12 cellular contexts compared by ENCODE assay signal in genomic region chr9:134373269-134373668, GRCh38. TPM values are rescaled to one million over a fixed set of nuclear protein-coding genes. Genes with fewer than 3 reads are reported as not detected.
A peak's percentile ranks its signal among the peaks of the same experiment; 100 is the strongest.
DNase-seq lines count a peak whose midpoint lies in the region; ATAC-seq and TF ChIP-seq lines count a peak whose summit lies in the region.
"Had no signal": no experiment of that assay in that cellular context is flagged by ENCODE, and none has a peak within 500 bp of the region (broad histone marks: within the 10 kb centered on the region; RNA-seq: fewer than 3 reads in every experiment).

No MANE protein-coding gene starts in this region.

- no TSS peak for BruUV-seq in OCI-LY7 (replicated peaks; lab: Mats Ljungman, UMichigan)

- H3K36me3 ChIP-seq in OCI-LY7 (ENCODE audit: insufficient read depth, low read length) (no peaks in the 10 kb centered on the region), esophagus muscularis mucosa (no peaks in the 10 kb centered on the region), psoas muscle (ENCODE audit: insufficient read depth in 1 of 2, low read depth in 1 of 2) (no peaks in the 10 kb centered on the region)
- H3K36me3 ChIP-seq: BE2C had no signal

- H3K27ac Mint-ChIP-seq in CD4-positive, alpha-beta T cell, result no peak overlapping the region
- no peak overlapping the region for H3K27ac Mint-ChIP-seq in activated CD4-positive, alpha-beta memory T cell treated with anti-CD3 and anti-CD28 coated beads, Interleukin-2, amount 10 ng/mL, durations not matched to agents 7 days and 5 days

- no peak for TF ChIP-seq CTCF in CD4-positive, alpha-beta T cell (IDR thresholded peaks at IDR 0.05)
- TF ChIP-seq CTCF in OCI-LY7 (conservative IDR thresholded peaks at IDR 0.05; ENCODE audit: low read length), result 0 out of 2 replicates have a peak, but pooled peaks have one; percentile 31
- TF ChIP-seq CTCF in esophagus muscularis mucosa (IDR thresholded peaks at IDR 0.05), result no peak
- peak; percentile 28 for TF ChIP-seq CTCF in psoas muscle (IDR thresholded peaks at IDR 0.05)

- H3K4me3 Mint-ChIP-seq in CD4-positive, alpha-beta T cell, result no peak overlapping the region
- H3K4me3 Mint-ChIP-seq in activated CD4-positive, alpha-beta memory T cell treated with anti-CD3 and anti-CD28 coated beads, Interleukin-2, amount 10 ng/mL, durations not matched to agents 7 days and 5 days, result no peak overlapping the region

- H3K9me3 ChIP-seq in CD4-positive, alpha-beta T cell (ENCODE audit: control insufficient read depth, low read length), result no peaks in the 10 kb centered on the region
- H3K9me3 ChIP-seq in OCI-LY7 (ENCODE audit: low read length), result no peaks in the 10 kb centered on the region
- H3K9me3 ChIP-seq in esophagus muscularis mucosa, result no peaks in the 10 kb centered on the region
- H3K9me3 ChIP-seq in psoas muscle, result no peaks in the 10 kb centered on the region
- H3K9me3 ChIP-seq: BE2C had no signal

- H3K79me2 ChIP-seq in OCI-LY7 (ENCODE audit: insufficient read depth, low read depth, low read length), result no peaks in the 10 kb centered on the region

- H3K4me2 ChIP-seq in OCI-LY7 (ENCODE audit: low read length), result no peak overlapping the region
- H3K4me2 ChIP-seq: PC-9 had no signal

- no peak for TF ChIP-seq POLR2A in esophagus muscularis mucosa (IDR thresholded peaks at IDR 0.05; ENCODE audit: low read depth)

- no peaks in the 10 kb centered on the region for H3K9me2 ChIP-seq in OCI-LY7 (ENCODE audit: insufficient read depth, low read length)

- POLR2A ChIA-PET in CD4-positive, alpha-beta T cell (lab: Charles Lee), result no interaction called here
- POLR2A ChIA-PET in OCI-LY7 (lab: Charles Lee), result no interaction called here
- POLR2A ChIA-PET in activated CD4-positive, alpha-beta memory T cell treated with anti-CD3 and anti-CD28 coated beads, Interleukin-2, amount 10 ng/mL, durations not matched to agents 7 days and 5 days (lab: Charles Lee), result no interaction called here

- peaks cover 11% of the 10 kb centered on the region for H3K4me1 Mint-ChIP-seq in CD4-positive, alpha-beta T cell (ENCODE audit: low read depth)
- H3K4me1 Mint-ChIP-seq in activated CD4-positive, alpha-beta memory T cell treated with anti-CD3 and anti-CD28 coated beads, Interleukin-2, amount 10 ng/mL, durations not matched to agents 7 days and 5 days, result no peaks in the 10 kb centered on the region

- H4K20me1 ChIP-seq in OCI-LY7 (ENCODE audit: insufficient read depth, low read length), result no peaks in the 10 kb centered on the region

- CTCF ChIA-PET in CD4-positive, alpha-beta T cell (lab: Charles Lee), result no interaction called here
- CTCF ChIA-PET in OCI-LY7 (lab: Charles Lee; ENCODE audit: unreplicated experiment), result interaction anchor here (0.5 kb wide), 1 partner anchor 60 kb away, joined by 3 read pairs; no protein-coding TSS in a partner anchor
- CTCF ChIA-PET in activated CD4-positive, alpha-beta memory T cell treated with anti-CD3 and anti-CD28 coated beads, Interleukin-2, amount 10 ng/mL, durations not matched to agents 7 days and 5 days (lab: Charles Lee), result no interaction called here

- intact Hi-C loops in CD4-positive, alpha-beta T cell (cut with DNase I, micrococcal nuclease), result no loop called here
- intact Hi-C loops in OCI-LY7 (cut with micrococcal nuclease; ENCODE audit: unreplicated experiment), result no loop called here
- intact Hi-C loops in esophagus muscularis mucosa (cut with DNase I), result loop anchor here (5.0 kb wide), 1 partner anchor 64 kb away; no protein-coding TSS in a partner anchor
- intact Hi-C loops in psoas muscle (cut with DNase I), result loop anchor here in 1 of 2 donors (2.0 kb wide), 1 partner anchor 34 kb away; no protein-coding TSS in a partner anchor

- H3K27me3 Mint-ChIP-seq in CD4-positive, alpha-beta T cell, result no peaks in the 10 kb centered on the region
- peaks cover 4% of the 10 kb centered on the region for H3K27me3 Mint-ChIP-seq in activated CD4-positive, alpha-beta memory T cell treated with anti-CD3 and anti-CD28 coated beads, Interleukin-2, amount 10 ng/mL, durations not matched to agents 7 days and 5 days

- no peaks in the 10 kb centered on the region for H3K36me3 Mint-ChIP-seq in CD4-positive, alpha-beta T cell (ENCODE audit: low read depth)
- H3K36me3 Mint-ChIP-seq in activated CD4-positive, alpha-beta memory T cell treated with anti-CD3 and anti-CD28 coated beads, Interleukin-2, amount 10 ng/mL, durations not matched to agents 7 days and 5 days (ENCODE audit: low read depth), result no peaks in the 10 kb centered on the region

- H3K27me3 ChIP-seq in CD4-positive, alpha-beta T cell (ENCODE audit: control insufficient read depth, insufficient read depth, low read length), result no peaks in the 10 kb centered on the region
- no peaks in the 10 kb centered on the region for H3K27me3 ChIP-seq in esophagus muscularis mucosa
- H3K27me3 ChIP-seq in psoas muscle (ENCODE audit: insufficient read depth in 3 of 3, low read length in 2 of 3), result no peaks in the 10 kb centered on the region
- H3K27me3 ChIP-seq: BE2C had no signal

- TF ChIP-seq EP300 in esophagus muscularis mucosa (IDR thresholded peaks at IDR 0.05), result no peak

- H3K4me3 ChIP-seq in OCI-LY7 (ENCODE audit: low read depth, low read length, poor library complexity, severe bottlenecking), result no peak overlapping the region
- peak overlapping the region in 1 of 4 donors; percentile 5 for H3K4me3 ChIP-seq in esophagus muscularis mucosa
- peak overlapping the region; percentile 55 for H3K4me3 ChIP-seq in psoas muscle
- H3K4me3 ChIP-seq: PC-9 had no signal

- DNase-seq in CD4-positive, alpha-beta T cell, result no peak
- DNase-seq in OCI-LY7 (ENCODE audit: low spot score), result no peak
- DNase-seq in esophagus muscularis mucosa (ENCODE audit: extremely low spot score), result no peak
- no peak for DNase-seq in psoas muscle
- DNase-seq in activated CD4-positive, alpha-beta memory T cell treated with anti-CD3 and anti-CD28 coated beads, Interleukin-2, amount 10 ng/mL, durations not matched to agents 7 days and 5 days, result no peak
- DNase-seq in NCI-H82 (lab: John Stamatoyannopoulos, UW), result no peak
- DNase-seq in NCI-H510A treated with DMSO at 0.1 percent for 48 hours (lab: John Stamatoyannopoulos, UW), result no peak
- DNase-seq: BE2C, IMR-90, NCI-H2081 treated with DMSO at 0.1 percent for 48 hours had no signal

- ATAC-seq in CD4-positive, alpha-beta T cell (ENCODE audit: poor library complexity), result peak; percentile 35
- ATAC-seq in psoas muscle, result peak in 2 of 4 donors; percentile 4 to 9
- no peak for ATAC-seq in HG03442 (IDR thresholded peaks at IDR 0.05; ENCODE audit: unreplicated experiment)

- H3K9me3 Mint-ChIP-seq in CD4-positive, alpha-beta T cell, result no peaks in the 10 kb centered on the region
- H3K9me3 Mint-ChIP-seq in activated CD4-positive, alpha-beta memory T cell treated with anti-CD3 and anti-CD28 coated beads, Interleukin-2, amount 10 ng/mL, durations not matched to agents 7 days and 5 days, result peaks cover 3% of the 10 kb centered on the region

- WGBS in esophagus muscularis mucosa, result 83% methylated on average over 13 of the region's 13 CpGs
- WGBS in psoas muscle, 3 donors, result 61 to 82% (median 64%) methylated on average over 10 to 13 of the region's 13 CpGs

- H3K4me1 ChIP-seq in OCI-LY7 (ENCODE audit: insufficient read depth, low read length, poor library complexity, severe bottlenecking) (no peaks in the 10 kb centered on the region), esophagus muscularis mucosa (peaks cover 83 to 96% (median 95%) of the 10 kb centered on the region in 4 donors), psoas muscle (peaks cover 92% of the 10 kb centered on the region)

- H2AFZ ChIP-seq in OCI-LY7 (ENCODE audit: low read length), result no peak overlapping the region
- H2AFZ ChIP-seq: PC-9 had no signal

- no peak overlapping the region for H3K27ac ChIP-seq in CD4-positive, alpha-beta T cell (ENCODE audit: low read depth, low read length)
- H3K27ac ChIP-seq in OCI-LY7 (ENCODE audit: low read depth, low read length, poor library complexity, severe bottlenecking) (no peak overlapping the region), esophagus muscularis mucosa (replicated peaks in 1 of 4) (peak overlapping the region; percentile 89 to 97 (median 94)), psoas muscle (peak overlapping the region; percentile 92)
- H3K27ac ChIP-seq: PC-9 had no signal

RNA-seq across cellular contexts. Expression of gene RXRA, which starts 47.0 kb away (rescaled TPM):
- 1 to 10 TPM; 7.3 to 8.4 TPM for total RNA-seq in CD4-positive, alpha-beta T cell
- total RNA-seq in OCI-LY7 (2014; rRNA removed; shearing (Covaris generic)), result 0.05 and 0.25 TPM in 2 replicates
- total RNA-seq in OCI-LY7 (2022), result 0.40 and 0.44 TPM in 2 replicates
- total RNA-seq in esophagus muscularis mucosa, result 10 to 100 TPM; 46.4 to 81.0 (median 63.7) TPM
- total RNA-seq in psoas muscle, result 100 to 1,000 TPM in 3 of 4 donors, 10 to 100 TPM in 1; 84.3 to 192 (median 147) TPM
- 100 to 1,000 TPM in 1 of 3 donors, 10 to 100 TPM in 2; 37.7 to 156 (median 76.4) TPM for polyA plus RNA-seq in psoas muscle
- total RNA-seq in activated CD4-positive, alpha-beta memory T cell treated with anti-CD3 and anti-CD28 coated beads, Interleukin-2, amount 10 ng/mL, durations not matched to agents 7 days and 5 days, result 1 to 10 TPM; 7.0 to 7.8 TPM

Comparison
In these comparisons a context has a peak if more than half of its experiments do, and no peak if none do; other contexts are left out.
1. H3K27ac ChIP-seq: peak in esophagus muscularis mucosa (4 of 4) and psoas muscle (single experiment); none in CD4-positive, alpha-beta T cell (single experiment) and OCI-LY7 (single experiment).
2. CTCF ChIP-seq: peak in OCI-LY7 (single experiment) and psoas muscle (single experiment); none in CD4-positive, alpha-beta T cell (single experiment) and esophagus muscularis mucosa (0 of 3).
3. RNA of gene RXRA, which starts 47.0 kb away (total RNA-seq): 84.3 to 192 TPM in psoas muscle, 46.4 to 81.0 TPM in esophagus muscularis mucosa, 7.3 to 8.4 TPM in CD4-positive, alpha-beta T cell and 7.0 to 7.8 TPM in activated CD4-positive, alpha-beta memory T cell treated with anti-CD3 and anti-CD28 coated beads, Interleukin-2, amount 10 ng/mL, durations not matched to agents 7 days and 5 days; 0.05 to 0.44 TPM in OCI-LY7; every median in the first group is over 4 times any median in the second.